Comparison of ENCODE assay signal across 27 cellular contexts in the genomic region with DNA sequence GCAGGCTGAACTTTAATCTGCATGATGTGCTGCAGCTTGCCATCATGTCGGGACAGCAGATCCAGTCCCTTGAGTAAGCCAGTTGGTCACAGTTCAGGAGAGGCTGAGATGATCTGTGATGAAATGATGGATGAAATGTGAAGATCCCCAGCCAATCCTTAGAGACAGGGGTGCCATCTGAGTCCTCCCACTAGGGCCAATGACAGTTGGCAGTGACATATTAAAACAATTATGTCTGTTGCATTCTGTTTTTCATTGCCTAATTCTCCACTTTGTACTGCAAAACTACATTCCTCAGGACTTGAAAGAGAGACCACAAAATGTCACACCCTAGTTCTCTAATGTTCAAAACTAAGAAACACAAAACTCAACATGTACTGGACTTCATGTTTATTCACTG.
DNase-seq lines count a peak whose midpoint lies in the region; ATAC-seq, FAIRE-seq and TF ChIP-seq lines count a peak whose summit lies in the region.
"Had no signal": no experiment of that assay in that cellular context is flagged by ENCODE, and none has a peak within 500 bp of the region (broad histone marks: within the 10 kb centered on the region; RNA-seq: fewer than 3 reads in every experiment).

No MANE protein-coding gene starts in this region.

- no peak overlapping the region for H3K9ac ChIP-seq in IMR-90 (ENCODE audit: low read depth, low read length)
- no peak overlapping the region for H3K9ac ChIP-seq in K562 (ENCODE audit: insufficient read depth in 1 of 2, low read depth in 2 of 2, low read length in 2 of 2)

- H4K5ac ChIP-seq in IMR-90 (ENCODE audit: low read depth, low read length): peak overlapping the region; percentile 81

- no peak for TF ChIP-seq CTCF in IMR-90 (conservative IDR thresholded peaks at IDR 0.05; ENCODE audit: low read depth, low read length)
- TF ChIP-seq CTCF in K562 (IDR thresholded peaks at IDR 0.05 in 2 of 3, conservative IDR thresholded peaks at IDR 0.05 in 1 of 3; ENCODE audit: insufficient read depth in 2 of 3, low read depth in 1 of 3, low read length in 3 of 3): no peak
- no peak for TF ChIP-seq CTCF in foreskin fibroblast (IDR thresholded peaks at IDR 0.05; ENCODE audit: low read depth, low read length)
- TF ChIP-seq CTCF in right lobe of liver (IDR thresholded peaks at IDR 0.05): no peak

- ATAC-seq in IMR-90 (ENCODE audit: low read depth): no peak
- no peak; the same call in 2 of the 3 replicates for ATAC-seq in K562
- ATAC-seq in HG02623 (IDR thresholded peaks at IDR 0.05; ENCODE audit: unreplicated experiment): no peak
- ATAC-seq in right lobe of liver: no peak
- ATAC-seq: effector memory CD8-positive, alpha-beta T cell; psoas muscle; stimulated activated effector memory CD8-positive, alpha-beta T cell treated with anti-CD3 and anti-CD28 coated beads, Interleukin-12 subunit alpha, Interleukin-12 subunit beta, amount 100 ng/mL, for 72 hours had no signal

- peak overlapping the region; percentile 81 for H4K91ac ChIP-seq in IMR-90 (ENCODE audit: insufficient read depth, low read depth, low read length)

- BruUV-seq in IMR-90 (replicated peaks; lab: Mats Ljungman, UMichigan) (no TSS peak), K562 (replicated peaks; lab: Mats Ljungman, UMichigan) (no TSS peak)

- H2AFZ ChIP-seq in ACC112 (ENCODE audit: low read length, unreplicated experiment) (no peak overlapping the region), IMR-90 (replicated peaks; ENCODE audit: low read length, poor library complexity) (peak overlapping the region; percentile 33), K562 (ENCODE audit: low read depth, low read length) (peak overlapping the region; percentile 57)

- H2BK5ac ChIP-seq in IMR-90 (ENCODE audit: low read depth, low read length, poor library complexity, severe bottlenecking): peak overlapping the region; percentile 73

- H3K79me1 ChIP-seq in IMR-90 (ENCODE audit: low read depth in 1 of 2, low read length in 2 of 2): no peaks in the 10 kb centered on the region; a peak in 1 of 4 replicates

- peak overlapping the region; percentile 92 for H2BK20ac ChIP-seq in IMR-90 (ENCODE audit: low read depth, low read length)

- H3K4me1 ChIP-seq in ACC112 (ENCODE audit: control insufficient read depth, insufficient read depth, low read length, unreplicated experiment) (peaks cover 40% of the 10 kb centered on the region), IMR-90 (ENCODE audit: control insufficient read depth, insufficient read depth, low read length) (peaks cover 13% of the 10 kb centered on the region), K562 (replicated peaks in 1 of 2; ENCODE audit: control insufficient read depth in 2 of 2, insufficient read depth in 2 of 2, low read length in 2 of 2) (peaks cover 0 to 4% of the 10 kb centered on the region in 2 experiments; a peak in 2 of 5 replicates), right lobe of liver (no peaks in the 10 kb centered on the region)
- H3K4me1 ChIP-seq: BE2C, psoas muscle had no signal

- H3K4ac ChIP-seq in IMR-90 (ENCODE audit: low read depth, low read length): peak overlapping the region; percentile 84

- no peak for TF ChIP-seq EP300 in K562 (IDR thresholded peaks at IDR 0.05; ENCODE audit: low read length)

- H3K9me1 ChIP-seq in IMR-90 (ENCODE audit: insufficient read depth, low read length): no peaks in the 10 kb centered on the region; the same call in 1 of the 2 replicates
- H3K9me1 ChIP-seq in K562 (ENCODE audit: control insufficient read depth, insufficient read depth, low read length): no peaks in the 10 kb centered on the region

- peak overlapping the region; percentile 82 for H3K14ac ChIP-seq in IMR-90 (replicated peaks; ENCODE audit: low read depth, low read length)

- H3K79me2 ChIP-seq in ACC112 (ENCODE audit: control insufficient read depth, insufficient read depth, low read length, unreplicated experiment): no peaks in the 10 kb centered on the region
- no peaks in the 10 kb centered on the region for H3K79me2 ChIP-seq in K562 (ENCODE audit: control insufficient read depth, insufficient read depth, low read length)

- H3K36me3 ChIP-seq in ACC112 (ENCODE audit: insufficient read depth, low read length) (peaks cover 3% of the 10 kb centered on the region; the same call in 1 of the 2 replicates), IMR-90 (ENCODE audit: control insufficient read depth, insufficient read depth, low read length) (no peaks in the 10 kb centered on the region), K562 (ENCODE audit: control insufficient read depth, insufficient read depth, low read length) (no peaks in the 10 kb centered on the region), right lobe of liver (no peaks in the 10 kb centered on the region)
- H3K36me3 ChIP-seq: BE2C, colonic mucosa, neutrophil had no signal

- WGBS in IMR-90 (ENCODE audit: extremely low coverage in 2 of 2, insufficient read length in 1 of 2), 2 experiments: no CpG with 5 or more reads among the region's 1 CpG
- WGBS in K562 (ENCODE audit: insufficient coverage, low coverage, missing lambda C conversion rate): 11% methylated on average over 1 of the region's 1 CpG
- WGBS in right lobe of liver (ENCODE audit: insufficient coverage, low coverage, low lambda C conversion rate, missing lambda C conversion rate): 50% methylated on average over 1 of the region's 1 CpG

- H2AK5ac ChIP-seq in IMR-90 (ENCODE audit: low read depth, low read length): peak overlapping the region; percentile 73; the same call in 1 of the 2 replicates

- peak overlapping the region; percentile 6; the same call in 1 of the 2 replicates for H3K4me3 ChIP-seq in ACC112 (ENCODE audit: low read depth, low read length)
- no peak overlapping the region for H3K4me3 ChIP-seq in IMR-90 (ENCODE audit: insufficient read depth, low read depth, low read length)
- H3K4me3 ChIP-seq in K562: no peak overlapping the region
- H3K4me3 ChIP-seq in foreskin fibroblast (ENCODE audit: low read depth in 1 of 2, low read length in 2 of 2): no peak overlapping the region
- no peak overlapping the region for H3K4me3 ChIP-seq in right lobe of liver
- H3K4me3 ChIP-seq: colonic mucosa, psoas muscle, smooth muscle cell had no signal

- H2AK9ac ChIP-seq in IMR-90 (replicated peaks; ENCODE audit: low read depth, low read length, poor library complexity): no peak overlapping the region

- H2BK120ac ChIP-seq in IMR-90 (ENCODE audit: low read depth, low read length): peak overlapping the region; percentile 84

- peak overlapping the region; percentile 85 for H2BK15ac ChIP-seq in IMR-90 (ENCODE audit: low read depth, low read length)

- H3K23ac ChIP-seq in IMR-90 (ENCODE audit: low read depth, low read length): peak overlapping the region; percentile 32; the same call in 1 of the 2 replicates

- H4K8ac ChIP-seq in IMR-90 (ENCODE audit: low read depth in 2 of 2, low read length in 2 of 2): peak overlapping the region; percentile 27 to 38

- peak overlapping the region; percentile 71; the same call in 1 of the 2 replicates for H3K18ac ChIP-seq in IMR-90 (ENCODE audit: low read depth, low read length)

- in situ Hi-C loops in IMR-90 (cut with MboI; ENCODE audit: low sequenced_read_pairs): no loop called here
- in situ Hi-C loops in K562 (cut with MboI): no loop called here

- no peak overlapping the region; the same call in 1 of the 2 replicates for H3K56ac ChIP-seq in IMR-90 (ENCODE audit: extremely low read depth, insufficient read depth, low read length)

- peak overlapping the region; percentile 96 for H3K27ac ChIP-seq in ACC112 (ENCODE audit: low read depth, low read length)
- H3K27ac ChIP-seq in IMR-90 (ENCODE audit: insufficient read depth, low read length): no peak overlapping the region
- H3K27ac ChIP-seq in K562 (ENCODE audit: extremely low read depth, low read depth, low read length): no peak overlapping the region
- H3K27ac ChIP-seq in right lobe of liver: no peak overlapping the region
- H3K27ac ChIP-seq: colonic mucosa, neutrophil, psoas muscle had no signal

- TF ChIP-seq RAD21 in IMR-90 (IDR thresholded peaks at IDR 0.05; ENCODE audit: low read length) (no peak), K562 (CRISPR knock-in tag; conservative IDR thresholded peaks at IDR 0.05 in 1 of 2, IDR thresholded peaks at IDR 0.05 in 1 of 2) (no peak)

- H4K20me1 ChIP-seq in IMR-90 (ENCODE audit: insufficient read depth, low read length) (no peaks in the 10 kb centered on the region), K562 (replicated peaks; ENCODE audit: control insufficient read depth, insufficient read depth, low read length) (no peaks in the 10 kb centered on the region)

- dilution Hi-C loops in IMR-90 (cut with HindIII; ENCODE audit: low sequenced_read_pairs, unreplicated experiment): no loop called here

- CTCF ChIA-PET in IMR-90 (lab: Yijun Ruan, JAX): no interaction called here
- CTCF ChIA-PET in K562 (lab: Yijun Ruan, JAX; ENCODE audit: low intra/inter-chr PET ratio): no interaction called here

- DNase-seq in IMR-90 (no peak), K562 (ENCODE audit: extremely low read depth in 1 of 4, low spot score in 3 of 4) (no peak), foreskin fibroblast (peak; percentile 53 to 64), mucosa of gallbladder (ENCODE audit: low spot score) (no peak), right lobe of liver (no peak), SHP77 treated with DMSO at 0.1 percent for 48 hours (lab: John Stamatoyannopoulos, UW) (no peak)
- DNase-seq: activated CD4-positive, alpha-beta memory T cell treated with anti-CD3 and anti-CD28 coated beads for 36 hours; activated CD4-positive, CD25-positive, alpha-beta regulatory T cell; activated CD8-positive, alpha-beta memory T cell treated with anti-CD3 and anti-CD28 coated beads, Interleukin-2, amount 50 U/mL, for 48 hours; activated naive CD8-positive, alpha-beta T cell treated with anti-CD3 and anti-CD28 coated beads for 36 hours; BE2C; colonic mucosa; DMS153; effector memory CD8-positive, alpha-beta T cell; Karpas-422; NCI-H1092; NCI-H1930; NCI-H526 treated with DMSO at 0.1 percent for 48 hours; psoas muscle had no signal

- H3K27me3 ChIP-seq in ACC112 (ENCODE audit: insufficient read depth, low read length): no peaks in the 10 kb centered on the region
- no peaks in the 10 kb centered on the region for H3K27me3 ChIP-seq in IMR-90 (ENCODE audit: control insufficient read depth, insufficient read depth, low read length)
- H3K27me3 ChIP-seq in K562 (ENCODE audit: control insufficient read depth in 2 of 2, insufficient read depth in 2 of 2, low read length in 2 of 2): no peaks in the 10 kb centered on the region; a peak in 1 of 5 replicates
- no peaks in the 10 kb centered on the region for H3K27me3 ChIP-seq in right lobe of liver
- H3K27me3 ChIP-seq: colonic mucosa, neutrophil had no signal

- FAIRE-seq in K562 (lab: Jason Lieb, UNC): no peak
- FAIRE-seq: G401.6, H1, RCC 7860 had no signal

- no peaks in the 10 kb centered on the region for H3K9me3 ChIP-seq in IMR-90 (ENCODE audit: control insufficient read depth, insufficient read depth, low read length)
- H3K9me3 ChIP-seq in K562 (replicated peaks; ENCODE audit: control insufficient read depth, insufficient read depth, low read depth, low read length): no peaks in the 10 kb centered on the region
- no peaks in the 10 kb centered on the region for H3K9me3 ChIP-seq in right lobe of liver
- H3K9me3 ChIP-seq: BE2C, colonic mucosa, neutrophil had no signal

- no peak overlapping the region for H3K4me2 ChIP-seq in IMR-90 (ENCODE audit: low read depth, low read length)
- no peak overlapping the region for H3K4me2 ChIP-seq in K562 (ENCODE audit: insufficient read depth, low read length)
- H3K4me2 ChIP-seq: smooth muscle cell had no signal

- TF ChIP-seq POLR2A in IMR-90 (IDR thresholded peaks at IDR 0.05; ENCODE audit: low read depth, low read length) (no peak), K562 (conservative IDR thresholded peaks at IDR 0.05) (no peak), right lobe of liver (IDR thresholded peaks at IDR 0.05) (no peak)

- intact Hi-C loops in IMR-90 (cut with micrococcal nuclease): no loop called here
- intact Hi-C loops in K562 (cut with micrococcal nuclease): no loop called here
- intact Hi-C loops in right lobe of liver (cut with DNase I): no loop called here

- POLR2A ChIA-PET in IMR-90 (lab: Charles Lee; ENCODE audit: unreplicated experiment) (no interaction called here), K562 (lab: Yijun Ruan, JAX) (no interaction called here)

Comparison
In these comparisons a context has a peak if more than half of its experiments do, and no peak if none do; other contexts are left out.
1. DNase-seq: peak in foreskin fibroblast (2 of 2); none in IMR-90 (single experiment), K562 (0 of 4), mucosa of gallbladder (single experiment), right lobe of liver (0 of 3) and SHP77 treated with DMSO at 0.1 percent for 48 hours (single experiment).